Comparison of ENCODE assay signal across 1 cellular context in the genomic region with DNA sequence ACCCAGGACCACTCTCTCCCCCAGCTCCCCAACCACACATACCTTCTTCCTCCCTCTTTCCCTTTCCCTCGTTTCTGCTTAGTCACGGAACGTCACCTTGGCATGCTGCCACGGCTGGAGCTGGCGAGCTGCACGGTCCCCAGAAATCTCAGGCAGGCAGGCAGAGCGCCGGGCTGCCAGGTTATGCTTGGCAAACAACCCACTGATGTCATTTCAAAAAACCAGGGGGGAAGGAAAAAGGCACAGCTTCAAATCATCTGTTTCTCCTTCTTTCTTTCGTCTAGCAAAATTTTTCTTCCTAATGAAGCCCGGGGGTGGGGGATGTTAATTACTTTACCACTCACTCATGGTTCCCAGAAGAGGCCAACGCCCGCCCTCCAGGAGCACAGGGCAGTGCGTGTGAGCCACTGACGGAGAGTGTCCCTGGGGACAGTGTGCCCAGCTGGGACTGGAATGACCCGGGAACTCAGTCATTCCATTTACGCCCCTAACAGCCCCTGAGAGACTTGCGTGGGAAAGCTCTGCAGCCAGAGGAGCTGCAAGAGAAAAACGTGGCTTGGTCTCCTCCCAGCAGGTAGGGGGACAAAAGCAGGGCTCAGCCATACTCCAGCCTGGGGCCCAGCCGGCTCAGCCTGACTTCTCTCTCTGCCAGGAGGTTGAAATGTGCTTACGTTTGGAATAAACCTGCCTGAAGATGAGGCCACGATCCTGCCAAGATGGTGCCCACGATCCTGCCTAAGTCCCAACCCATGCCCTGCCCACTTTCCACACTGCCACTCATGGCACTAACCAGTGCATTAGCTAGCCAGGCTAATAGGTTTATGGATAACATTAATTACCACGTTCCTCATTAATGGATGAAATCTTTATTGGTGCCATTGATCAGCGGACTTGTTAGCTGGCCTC.
TF ChIP-seq lines count a peak whose summit lies in the region.

No MANE protein-coding gene starts in this region.

TF ChIP-seq in HEK293, 187 proteins besides CTCF, POLR2A, EP300 and RAD21 (continued from another document):
- TF ChIP-seq, protein P1, sequence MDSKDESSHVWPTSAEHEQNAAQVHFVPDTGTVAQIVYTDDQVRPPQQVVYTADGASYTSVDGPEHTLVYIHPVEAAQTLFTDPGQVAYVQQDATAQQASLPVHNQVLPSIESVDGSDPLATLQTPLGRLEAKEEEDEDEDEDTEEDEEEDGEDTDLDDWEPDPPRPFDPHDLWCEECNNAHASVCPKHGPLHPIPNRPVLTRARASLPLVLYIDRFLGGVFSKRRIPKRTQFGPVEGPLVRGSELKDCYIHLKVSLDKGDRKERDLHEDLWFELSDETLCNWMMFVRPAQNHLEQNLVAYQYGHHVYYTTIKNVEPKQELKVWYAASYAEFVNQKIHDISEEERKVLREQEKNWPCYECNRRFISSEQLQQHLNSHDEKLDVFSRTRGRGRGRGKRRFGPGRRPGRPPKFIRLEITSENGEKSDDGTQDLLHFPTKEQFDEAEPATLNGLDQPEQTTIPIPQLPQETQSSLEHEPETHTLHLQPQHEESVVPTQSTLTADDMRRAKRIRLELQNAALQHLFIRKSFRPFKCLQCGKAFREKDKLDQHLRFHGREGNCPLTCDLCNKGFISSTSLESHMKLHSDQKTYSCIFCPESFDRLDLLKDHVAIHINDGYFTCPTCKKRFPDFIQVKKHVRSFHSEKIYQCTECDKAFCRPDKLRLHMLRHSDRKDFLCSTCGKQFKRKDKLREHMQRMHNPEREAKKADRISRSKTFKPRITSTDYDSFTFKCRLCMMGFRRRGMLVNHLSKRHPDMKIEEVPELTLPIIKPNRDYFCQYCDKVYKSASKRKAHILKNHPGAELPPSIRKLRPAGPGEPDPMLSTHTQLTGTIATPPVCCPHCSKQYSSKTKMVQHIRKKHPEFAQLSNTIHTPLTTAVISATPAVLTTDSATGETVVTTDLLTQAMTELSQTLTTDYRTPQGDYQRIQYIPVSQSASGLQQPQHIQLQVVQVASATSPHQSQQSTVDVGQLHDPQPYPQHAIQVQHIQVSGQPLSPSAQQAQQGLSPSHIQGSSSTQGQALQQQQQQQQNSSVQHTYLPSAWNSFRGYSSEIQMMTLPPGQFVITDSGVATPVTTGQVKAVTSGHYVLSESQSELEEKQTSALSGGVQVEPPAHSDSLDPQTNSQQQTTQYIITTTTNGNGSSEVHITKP (tag by site-specific recombination; IDR thresholded peaks at IDR 0.05): peak; percentile 81
- TF ChIP-seq ZNF558 (tag by site-specific recombination; IDR thresholded peaks at IDR 0.05) (no peak), GLIS1 (tag by site-specific recombination; IDR thresholded peaks at IDR 0.05) (peak; percentile 70), ZNF843 (tag by site-specific recombination; IDR thresholded peaks at IDR 0.05) (0 out of 2 replicates have a peak, but pooled peaks have one; percentile 28), ZNF596 (tag by site-specific recombination; IDR thresholded peaks at IDR 0.05) (no peak), ZNF23 (tag by site-specific recombination; IDR thresholded peaks at IDR 0.05; ENCODE audit: borderline replicate concordance) (no peak), ZNF350 (tag by site-specific recombination; IDR thresholded peaks at IDR 0.05) (no peak), ZNF324 (tag by site-specific recombination; IDR thresholded peaks at IDR 0.05) (no peak), ZNF560 (tag by site-specific recombination; IDR thresholded peaks at IDR 0.05; ENCODE audit: borderline replicate concordance) (no peak), ZNF169 (tag by site-specific recombination; IDR thresholded peaks at IDR 0.05) (no peak), ZEB2 (tag by site-specific recombination; IDR thresholded peaks at IDR 0.05) (peak; percentile 44; the same call in 1 of the 2 replicates), ZNF341 (tag by site-specific recombination; IDR thresholded peaks at IDR 0.05; ENCODE audit: low read depth) (peak; percentile 86), ZNF629 (tag by site-specific recombination; IDR thresholded peaks at IDR 0.05) (peak; percentile 29; the same call in 1 of the 2 replicates), KLF1 (tag by site-specific recombination; IDR thresholded peaks at IDR 0.05) (peak; percentile 73), PRDM1 (tag by site-specific recombination; IDR thresholded peaks at IDR 0.05) (peak; percentile 60; the same call in 1 of the 2 replicates), ZBTB8A (tag by site-specific recombination; IDR thresholded peaks at IDR 0.05) (peak; percentile 74), ZNF677 (tag by site-specific recombination; IDR thresholded peaks at IDR 0.05) (no peak), ZXDB (tag by site-specific recombination; IDR thresholded peaks at IDR 0.05) (no peak), ZBTB48 (tag by site-specific recombination; IDR thresholded peaks at IDR 0.05) (peak; percentile 73), ZNF660 (tag by site-specific recombination; IDR thresholded peaks at IDR 0.05) (0 out of 2 replicates have a peak, but pooled peaks have one; percentile 39), FEZF1 (tag by site-specific recombination; IDR thresholded peaks at IDR 0.05) (peak; percentile 67), IKZF3 (tag by site-specific recombination; IDR thresholded peaks at IDR 0.05) (peak; percentile 50; the same call in 1 of the 2 replicates), ZNF366 (tag by site-specific recombination; conservative IDR thresholded peaks at IDR 0.05) (peak; percentile 66), ZIC2 (tag by site-specific recombination; IDR thresholded peaks at IDR 0.05) (peak; percentile 67)
- TF ChIP-seq, protein P2, sequence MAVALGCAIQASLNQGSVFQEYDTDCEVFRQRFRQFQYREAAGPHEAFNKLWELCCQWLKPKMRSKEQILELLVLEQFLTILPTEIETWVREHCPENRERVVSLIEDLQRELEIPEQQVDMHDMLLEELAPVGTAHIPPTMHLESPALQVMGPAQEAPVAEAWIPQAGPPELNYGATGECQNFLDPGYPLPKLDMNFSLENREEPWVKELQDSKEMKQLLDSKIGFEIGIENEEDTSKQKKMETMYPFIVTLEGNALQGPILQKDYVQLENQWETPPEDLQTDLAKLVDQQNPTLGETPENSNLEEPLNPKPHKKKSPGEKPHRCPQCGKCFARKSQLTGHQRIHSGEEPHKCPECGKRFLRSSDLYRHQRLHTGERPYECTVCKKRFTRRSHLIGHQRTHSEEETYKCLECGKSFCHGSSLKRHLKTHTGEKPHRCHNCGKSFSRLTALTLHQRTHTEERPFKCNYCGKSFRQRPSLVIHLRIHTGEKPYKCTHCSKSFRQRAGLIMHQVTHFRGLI (tag by site-specific recombination; IDR thresholded peaks at IDR 0.05): peak; percentile 63
- TF ChIP-seq, protein P3, sequence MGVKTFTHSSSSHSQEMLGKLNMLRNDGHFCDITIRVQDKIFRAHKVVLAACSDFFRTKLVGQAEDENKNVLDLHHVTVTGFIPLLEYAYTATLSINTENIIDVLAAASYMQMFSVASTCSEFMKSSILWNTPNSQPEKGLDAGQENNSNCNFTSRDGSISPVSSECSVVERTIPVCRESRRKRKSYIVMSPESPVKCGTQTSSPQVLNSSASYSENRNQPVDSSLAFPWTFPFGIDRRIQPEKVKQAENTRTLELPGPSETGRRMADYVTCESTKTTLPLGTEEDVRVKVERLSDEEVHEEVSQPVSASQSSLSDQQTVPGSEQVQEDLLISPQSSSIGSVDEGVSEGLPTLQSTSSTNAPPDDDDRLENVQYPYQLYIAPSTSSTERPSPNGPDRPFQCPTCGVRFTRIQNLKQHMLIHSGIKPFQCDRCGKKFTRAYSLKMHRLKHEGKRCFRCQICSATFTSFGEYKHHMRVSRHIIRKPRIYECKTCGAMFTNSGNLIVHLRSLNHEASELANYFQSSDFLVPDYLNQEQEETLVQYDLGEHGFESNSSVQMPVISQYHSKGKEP (tag by site-specific recombination; IDR thresholded peaks at IDR 0.05): 0 out of 2 replicates have a peak, but pooled peaks have one; percentile 4
- TF ChIP-seq, protein P4, sequence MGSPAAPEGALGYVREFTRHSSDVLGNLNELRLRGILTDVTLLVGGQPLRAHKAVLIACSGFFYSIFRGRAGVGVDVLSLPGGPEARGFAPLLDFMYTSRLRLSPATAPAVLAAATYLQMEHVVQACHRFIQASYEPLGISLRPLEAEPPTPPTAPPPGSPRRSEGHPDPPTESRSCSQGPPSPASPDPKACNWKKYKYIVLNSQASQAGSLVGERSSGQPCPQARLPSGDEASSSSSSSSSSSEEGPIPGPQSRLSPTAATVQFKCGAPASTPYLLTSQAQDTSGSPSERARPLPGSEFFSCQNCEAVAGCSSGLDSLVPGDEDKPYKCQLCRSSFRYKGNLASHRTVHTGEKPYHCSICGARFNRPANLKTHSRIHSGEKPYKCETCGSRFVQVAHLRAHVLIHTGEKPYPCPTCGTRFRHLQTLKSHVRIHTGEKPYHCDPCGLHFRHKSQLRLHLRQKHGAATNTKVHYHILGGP (tag by site-specific recombination; IDR thresholded peaks at IDR 0.05): no peak
- TF ChIP-seq, protein P5, sequence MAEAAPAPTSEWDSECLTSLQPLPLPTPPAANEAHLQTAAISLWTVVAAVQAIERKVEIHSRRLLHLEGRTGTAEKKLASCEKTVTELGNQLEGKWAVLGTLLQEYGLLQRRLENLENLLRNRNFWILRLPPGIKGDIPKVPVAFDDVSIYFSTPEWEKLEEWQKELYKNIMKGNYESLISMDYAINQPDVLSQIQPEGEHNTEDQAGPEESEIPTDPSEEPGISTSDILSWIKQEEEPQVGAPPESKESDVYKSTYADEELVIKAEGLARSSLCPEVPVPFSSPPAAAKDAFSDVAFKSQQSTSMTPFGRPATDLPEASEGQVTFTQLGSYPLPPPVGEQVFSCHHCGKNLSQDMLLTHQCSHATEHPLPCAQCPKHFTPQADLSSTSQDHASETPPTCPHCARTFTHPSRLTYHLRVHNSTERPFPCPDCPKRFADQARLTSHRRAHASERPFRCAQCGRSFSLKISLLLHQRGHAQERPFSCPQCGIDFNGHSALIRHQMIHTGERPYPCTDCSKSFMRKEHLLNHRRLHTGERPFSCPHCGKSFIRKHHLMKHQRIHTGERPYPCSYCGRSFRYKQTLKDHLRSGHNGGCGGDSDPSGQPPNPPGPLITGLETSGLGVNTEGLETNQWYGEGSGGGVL (tag by site-specific recombination; IDR thresholded peaks at IDR 0.05): peak; percentile 80
- TF ChIP-seq, protein P6, sequence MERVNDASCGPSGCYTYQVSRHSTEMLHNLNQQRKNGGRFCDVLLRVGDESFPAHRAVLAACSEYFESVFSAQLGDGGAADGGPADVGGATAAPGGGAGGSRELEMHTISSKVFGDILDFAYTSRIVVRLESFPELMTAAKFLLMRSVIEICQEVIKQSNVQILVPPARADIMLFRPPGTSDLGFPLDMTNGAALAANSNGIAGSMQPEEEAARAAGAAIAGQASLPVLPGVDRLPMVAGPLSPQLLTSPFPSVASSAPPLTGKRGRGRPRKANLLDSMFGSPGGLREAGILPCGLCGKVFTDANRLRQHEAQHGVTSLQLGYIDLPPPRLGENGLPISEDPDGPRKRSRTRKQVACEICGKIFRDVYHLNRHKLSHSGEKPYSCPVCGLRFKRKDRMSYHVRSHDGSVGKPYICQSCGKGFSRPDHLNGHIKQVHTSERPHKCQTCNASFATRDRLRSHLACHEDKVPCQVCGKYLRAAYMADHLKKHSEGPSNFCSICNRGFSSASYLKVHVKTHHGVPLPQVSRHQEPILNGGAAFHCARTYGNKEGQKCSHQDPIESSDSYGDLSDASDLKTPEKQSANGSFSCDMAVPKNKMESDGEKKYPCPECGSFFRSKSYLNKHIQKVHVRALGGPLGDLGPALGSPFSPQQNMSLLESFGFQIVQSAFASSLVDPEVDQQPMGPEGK (tag by site-specific recombination; IDR thresholded peaks at IDR 0.05): peak; percentile 72
